ENCODE assay signal across 30 cellular contexts in genomic region chr2:183153967-183154366, GRCh38.
"Had no signal": no experiment of that assay in that cellular context is flagged by ENCODE, and none has a peak within 500 bp of the region (broad histone marks: within the 10 kb centered on the region; RNA-seq: fewer than 3 reads in every experiment).

No MANE protein-coding gene starts in this region.

- H3K4me2 ChIP-seq: hepatocyte had no signal

- ATAC-seq: effector memory CD8-positive, alpha-beta T cell; esophagus mucosa; foreskin keratinocyte; gastrocnemius medialis; gastroesophageal sphincter; heart left ventricle; heart right ventricle had no signal

- H3K9me3 Mint-ChIP-seq: effector memory CD8-positive, alpha-beta T cell had no signal

- H3K36me3 ChIP-seq: colonic mucosa had no signal

- H3K4me3 ChIP-seq: colonic mucosa, coronary artery, dorsolateral prefrontal cortex, esophagus muscularis mucosa, esophagus squamous epithelium, gastrocnemius medialis, gastroesophageal sphincter, heart left ventricle, heart right ventricle, hepatocyte had no signal

- H3K27me3 Mint-ChIP-seq: dendritic cell treated with granulocyte-macrophage colony-stimulating factor and Interleukin-4, amounts not matched to agents 40 ng/mL and 50 ng/mL, for 4 days; effector memory CD8-positive, alpha-beta T cell had no signal

- H3K27me3 ChIP-seq: colonic mucosa, dorsolateral prefrontal cortex, esophagus muscularis mucosa, esophagus squamous epithelium, foreskin keratinocyte, gastrocnemius medialis, gastroesophageal sphincter, heart left ventricle, heart right ventricle, hepatocyte had no signal

- H3K79me2 ChIP-seq: hepatocyte had no signal

- FAIRE-seq: endometrium, endothelial cell of umbilical vein, frontal cortex had no signal

- DNase-seq: colonic mucosa; cortex of kidney; dermis blood vessel endothelial cell; dorsolateral prefrontal cortex; effector CD4-positive, alpha-beta T cell; effector CD8-positive, alpha-beta T cell; effector memory CD4-positive, alpha-beta T cell; effector memory CD8-positive, alpha-beta T cell; endodermal cell; erythroblast; esophagus squamous epithelium; foreskin fibroblast; foreskin keratinocyte; foreskin melanocyte; gastrocnemius medialis; glutamatergic neuron; head of caudate nucleus; heart left ventricle; heart right ventricle; hippocampal formation had no signal

- H2AFZ ChIP-seq: hepatocyte had no signal

- H3K27ac ChIP-seq: colonic mucosa, coronary artery, dorsolateral prefrontal cortex, epithelial cell of prostate, esophagus muscularis mucosa, esophagus squamous epithelium, foreskin keratinocyte, gastrocnemius medialis, gastroesophageal sphincter, heart left ventricle, heart right ventricle, hepatocyte had no signal

- H3K9me3 ChIP-seq: colonic mucosa, esophagus muscularis mucosa, esophagus squamous epithelium, gastrocnemius medialis, gastroesophageal sphincter, heart left ventricle, heart right ventricle had no signal

- H3K4me3 Mint-ChIP-seq: dendritic cell treated with granulocyte-macrophage colony-stimulating factor and Interleukin-4, amounts not matched to agents 40 ng/mL and 50 ng/mL, for 4 days; effector memory CD8-positive, alpha-beta T cell; endodermal cell had no signal

- H3K27ac Mint-ChIP-seq: dendritic cell treated with granulocyte-macrophage colony-stimulating factor and Interleukin-4, amounts not matched to agents 40 ng/mL and 50 ng/mL, for 4 days; effector memory CD8-positive, alpha-beta T cell; endodermal cell had no signal

- H3K4me1 ChIP-seq: colonic mucosa, esophagus squamous epithelium, foreskin keratinocyte had no signal
